ENCODE assay signal across 2 cellular contexts in the genomic region with DNA sequence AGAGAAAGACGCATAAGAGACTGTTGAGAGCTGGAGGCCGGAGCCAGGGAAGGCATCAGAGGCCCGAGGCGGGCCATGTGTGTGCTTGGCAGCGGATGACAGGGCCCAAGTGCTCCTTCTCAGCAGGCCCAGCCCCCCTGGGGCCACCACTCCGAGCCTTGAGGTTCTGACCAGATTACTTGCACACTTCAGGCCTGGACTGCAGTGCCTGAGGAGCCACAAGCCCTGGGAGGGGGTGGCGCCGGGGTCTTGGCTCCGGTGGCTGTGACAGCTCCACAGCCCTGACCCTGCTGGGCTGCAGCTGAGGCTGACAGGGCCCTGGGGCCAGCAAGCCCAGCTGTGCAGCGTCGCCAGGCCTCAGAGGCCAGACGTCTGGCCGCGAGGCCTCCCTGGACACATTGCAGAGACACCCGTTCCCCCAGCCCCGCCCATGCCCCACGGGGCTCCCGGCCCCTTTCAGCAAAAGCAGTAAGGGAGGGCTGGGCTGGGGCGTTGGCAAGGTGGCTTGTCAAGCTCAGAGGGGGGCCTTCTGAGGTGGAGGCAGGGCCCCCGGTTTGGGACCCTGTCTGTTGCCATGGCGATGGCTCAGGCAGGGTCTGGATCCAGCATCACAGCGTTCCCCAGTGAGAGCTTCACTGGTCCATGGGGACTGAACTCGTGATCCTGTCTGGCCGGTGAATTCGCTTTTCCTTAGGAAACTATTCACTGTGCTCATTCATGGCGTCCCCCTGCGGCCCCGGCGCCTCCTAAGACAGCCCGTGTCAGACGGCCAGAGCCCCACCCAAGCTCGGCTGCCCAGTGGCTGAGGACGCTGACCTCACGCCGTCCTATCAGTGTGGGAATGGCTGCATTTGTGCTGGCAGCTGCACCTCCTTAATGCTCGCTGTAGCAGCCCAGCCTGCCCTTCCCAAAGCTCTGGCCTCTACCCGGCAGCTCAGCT.
TF ChIP-seq lines count a peak whose summit lies in the region.

No MANE protein-coding gene starts in this region.

TF ChIP-seq in HEK293, 187 proteins besides CTCF, POLR2A, EP300 and RAD21:
- TF ChIP-seq ZNF223 (tag by site-specific recombination; IDR thresholded peaks at IDR 0.05) (no peak), ZIC2 (tag by site-specific recombination; IDR thresholded peaks at IDR 0.05) (peak; percentile 81)
- TF ChIP-seq, protein P1, sequence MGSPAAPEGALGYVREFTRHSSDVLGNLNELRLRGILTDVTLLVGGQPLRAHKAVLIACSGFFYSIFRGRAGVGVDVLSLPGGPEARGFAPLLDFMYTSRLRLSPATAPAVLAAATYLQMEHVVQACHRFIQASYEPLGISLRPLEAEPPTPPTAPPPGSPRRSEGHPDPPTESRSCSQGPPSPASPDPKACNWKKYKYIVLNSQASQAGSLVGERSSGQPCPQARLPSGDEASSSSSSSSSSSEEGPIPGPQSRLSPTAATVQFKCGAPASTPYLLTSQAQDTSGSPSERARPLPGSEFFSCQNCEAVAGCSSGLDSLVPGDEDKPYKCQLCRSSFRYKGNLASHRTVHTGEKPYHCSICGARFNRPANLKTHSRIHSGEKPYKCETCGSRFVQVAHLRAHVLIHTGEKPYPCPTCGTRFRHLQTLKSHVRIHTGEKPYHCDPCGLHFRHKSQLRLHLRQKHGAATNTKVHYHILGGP (tag by site-specific recombination; IDR thresholded peaks at IDR 0.05): no peak
- TF ChIP-seq, protein P2, sequence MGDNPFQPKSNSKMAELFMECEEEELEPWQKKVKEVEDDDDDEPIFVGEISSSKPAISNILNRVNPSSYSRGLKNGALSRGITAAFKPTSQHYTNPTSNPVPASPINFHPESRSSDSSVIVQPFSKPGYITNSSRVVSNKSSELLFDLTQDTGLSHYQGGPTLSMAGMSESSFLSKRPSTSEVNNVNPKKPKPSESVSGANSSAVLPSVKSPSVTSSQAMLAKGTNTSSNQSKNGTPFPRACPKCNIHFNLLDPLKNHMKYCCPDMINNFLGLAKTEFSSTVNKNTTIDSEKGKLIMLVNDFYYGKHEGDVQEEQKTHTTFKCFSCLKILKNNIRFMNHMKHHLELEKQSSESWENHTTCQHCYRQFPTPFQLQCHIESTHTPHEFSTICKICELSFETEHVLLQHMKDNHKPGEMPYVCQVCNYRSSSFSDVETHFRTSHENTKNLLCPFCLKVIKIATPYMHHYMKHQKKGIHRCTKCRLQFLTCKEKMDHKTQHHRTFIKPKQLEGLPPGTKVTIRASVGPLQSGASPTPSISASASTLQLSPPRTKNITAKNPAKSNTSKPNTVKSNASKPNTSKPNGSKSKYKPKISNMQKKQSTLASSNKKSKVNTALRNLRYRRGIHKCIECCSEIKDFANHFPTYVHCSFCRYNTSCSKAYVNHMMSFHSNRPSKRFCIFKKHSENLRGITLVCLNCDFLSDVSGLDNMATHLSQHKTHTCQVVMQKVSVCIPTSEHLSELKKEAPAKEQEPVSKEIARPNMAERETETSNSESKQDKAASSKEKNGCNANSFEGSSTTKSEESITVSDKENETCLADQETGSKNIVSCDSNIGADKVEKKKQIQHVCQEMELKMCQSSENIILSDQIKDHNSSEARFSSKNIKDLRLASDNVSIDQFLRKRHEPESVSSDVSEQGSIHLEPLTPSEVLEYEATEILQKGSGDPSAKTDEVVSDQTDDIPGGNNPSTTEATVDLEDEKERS (tag by site-specific recombination; IDR thresholded peaks at IDR 0.05): no peak

TF ChIP-seq in H1, 55 proteins besides CTCF, POLR2A, EP300 and RAD21:
- TF ChIP-seq SAP30 (IDR thresholded peaks at IDR 0.05; ENCODE audit: insufficient read depth, insufficient replicate concordance, low read length): no peak
- no peak for TF ChIP-seq RNF2 (IDR thresholded peaks at IDR 0.05; ENCODE audit: borderline replicate concordance, low read depth, low read length, missing control alignments, poor library complexity, severe bottlenecking)
- no peak for TF ChIP-seq KDM4A (IDR thresholded peaks at IDR 0.05; ENCODE audit: low read depth, low read length, severe bottlenecking)
- TF ChIP-seq, protein P3, sequence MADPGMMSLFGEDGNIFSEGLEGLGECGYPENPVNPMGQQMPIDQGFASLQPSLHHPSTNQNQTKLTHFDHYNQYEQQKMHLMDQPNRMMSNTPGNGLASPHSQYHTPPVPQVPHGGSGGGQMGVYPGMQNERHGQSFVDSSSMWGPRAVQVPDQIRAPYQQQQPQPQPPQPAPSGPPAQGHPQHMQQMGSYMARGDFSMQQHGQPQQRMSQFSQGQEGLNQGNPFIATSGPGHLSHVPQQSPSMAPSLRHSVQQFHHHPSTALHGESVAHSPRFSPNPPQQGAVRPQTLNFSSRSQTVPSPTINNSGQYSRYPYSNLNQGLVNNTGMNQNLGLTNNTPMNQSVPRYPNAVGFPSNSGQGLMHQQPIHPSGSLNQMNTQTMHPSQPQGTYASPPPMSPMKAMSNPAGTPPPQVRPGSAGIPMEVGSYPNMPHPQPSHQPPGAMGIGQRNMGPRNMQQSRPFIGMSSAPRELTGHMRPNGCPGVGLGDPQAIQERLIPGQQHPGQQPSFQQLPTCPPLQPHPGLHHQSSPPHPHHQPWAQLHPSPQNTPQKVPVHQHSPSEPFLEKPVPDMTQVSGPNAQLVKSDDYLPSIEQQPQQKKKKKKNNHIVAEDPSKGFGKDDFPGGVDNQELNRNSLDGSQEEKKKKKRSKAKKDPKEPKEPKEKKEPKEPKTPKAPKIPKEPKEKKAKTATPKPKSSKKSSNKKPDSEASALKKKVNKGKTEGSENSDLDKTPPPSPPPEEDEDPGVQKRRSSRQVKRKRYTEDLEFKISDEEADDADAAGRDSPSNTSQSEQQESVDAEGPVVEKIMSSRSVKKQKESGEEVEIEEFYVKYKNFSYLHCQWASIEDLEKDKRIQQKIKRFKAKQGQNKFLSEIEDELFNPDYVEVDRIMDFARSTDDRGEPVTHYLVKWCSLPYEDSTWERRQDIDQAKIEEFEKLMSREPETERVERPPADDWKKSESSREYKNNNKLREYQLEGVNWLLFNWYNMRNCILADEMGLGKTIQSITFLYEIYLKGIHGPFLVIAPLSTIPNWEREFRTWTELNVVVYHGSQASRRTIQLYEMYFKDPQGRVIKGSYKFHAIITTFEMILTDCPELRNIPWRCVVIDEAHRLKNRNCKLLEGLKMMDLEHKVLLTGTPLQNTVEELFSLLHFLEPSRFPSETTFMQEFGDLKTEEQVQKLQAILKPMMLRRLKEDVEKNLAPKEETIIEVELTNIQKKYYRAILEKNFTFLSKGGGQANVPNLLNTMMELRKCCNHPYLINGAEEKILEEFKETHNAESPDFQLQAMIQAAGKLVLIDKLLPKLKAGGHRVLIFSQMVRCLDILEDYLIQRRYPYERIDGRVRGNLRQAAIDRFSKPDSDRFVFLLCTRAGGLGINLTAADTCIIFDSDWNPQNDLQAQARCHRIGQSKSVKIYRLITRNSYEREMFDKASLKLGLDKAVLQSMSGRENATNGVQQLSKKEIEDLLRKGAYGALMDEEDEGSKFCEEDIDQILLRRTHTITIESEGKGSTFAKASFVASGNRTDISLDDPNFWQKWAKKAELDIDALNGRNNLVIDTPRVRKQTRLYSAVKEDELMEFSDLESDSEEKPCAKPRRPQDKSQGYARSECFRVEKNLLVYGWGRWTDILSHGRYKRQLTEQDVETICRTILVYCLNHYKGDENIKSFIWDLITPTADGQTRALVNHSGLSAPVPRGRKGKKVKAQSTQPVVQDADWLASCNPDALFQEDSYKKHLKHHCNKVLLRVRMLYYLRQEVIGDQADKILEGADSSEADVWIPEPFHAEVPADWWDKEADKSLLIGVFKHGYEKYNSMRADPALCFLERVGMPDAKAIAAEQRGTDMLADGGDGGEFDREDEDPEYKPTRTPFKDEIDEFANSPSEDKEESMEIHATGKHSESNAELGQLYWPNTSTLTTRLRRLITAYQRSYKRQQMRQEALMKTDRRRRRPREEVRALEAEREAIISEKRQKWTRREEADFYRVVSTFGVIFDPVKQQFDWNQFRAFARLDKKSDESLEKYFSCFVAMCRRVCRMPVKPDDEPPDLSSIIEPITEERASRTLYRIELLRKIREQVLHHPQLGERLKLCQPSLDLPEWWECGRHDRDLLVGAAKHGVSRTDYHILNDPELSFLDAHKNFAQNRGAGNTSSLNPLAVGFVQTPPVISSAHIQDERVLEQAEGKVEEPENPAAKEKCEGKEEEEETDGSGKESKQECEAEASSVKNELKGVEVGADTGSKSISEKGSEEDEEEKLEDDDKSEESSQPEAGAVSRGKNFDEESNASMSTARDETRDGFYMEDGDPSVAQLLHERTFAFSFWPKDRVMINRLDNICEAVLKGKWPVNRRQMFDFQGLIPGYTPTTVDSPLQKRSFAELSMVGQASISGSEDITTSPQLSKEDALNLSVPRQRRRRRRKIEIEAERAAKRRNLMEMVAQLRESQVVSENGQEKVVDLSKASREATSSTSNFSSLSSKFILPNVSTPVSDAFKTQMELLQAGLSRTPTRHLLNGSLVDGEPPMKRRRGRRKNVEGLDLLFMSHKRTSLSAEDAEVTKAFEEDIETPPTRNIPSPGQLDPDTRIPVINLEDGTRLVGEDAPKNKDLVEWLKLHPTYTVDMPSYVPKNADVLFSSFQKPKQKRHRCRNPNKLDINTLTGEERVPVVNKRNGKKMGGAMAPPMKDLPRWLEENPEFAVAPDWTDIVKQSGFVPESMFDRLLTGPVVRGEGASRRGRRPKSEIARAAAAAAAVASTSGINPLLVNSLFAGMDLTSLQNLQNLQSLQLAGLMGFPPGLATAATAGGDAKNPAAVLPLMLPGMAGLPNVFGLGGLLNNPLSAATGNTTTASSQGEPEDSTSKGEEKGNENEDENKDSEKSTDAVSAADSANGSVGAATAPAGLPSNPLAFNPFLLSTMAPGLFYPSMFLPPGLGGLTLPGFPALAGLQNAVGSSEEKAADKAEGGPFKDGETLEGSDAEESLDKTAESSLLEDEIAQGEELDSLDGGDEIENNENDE (IDR thresholded peaks at IDR 0.05; ENCODE audit: insufficient replicate concordance, low read length): no peak
- TF ChIP-seq GABPA (IDR thresholded peaks at IDR 0.05; ENCODE audit: borderline replicate concordance, insufficient read depth, low read length): no peak
- no peak for TF ChIP-seq KDM5A (IDR thresholded peaks at IDR 0.05; ENCODE audit: low read length)
- no peak for TF ChIP-seq BRCA1 (IDR thresholded peaks at IDR 0.05; ENCODE audit: low read depth, low read length)
- TF ChIP-seq, protein P4, sequence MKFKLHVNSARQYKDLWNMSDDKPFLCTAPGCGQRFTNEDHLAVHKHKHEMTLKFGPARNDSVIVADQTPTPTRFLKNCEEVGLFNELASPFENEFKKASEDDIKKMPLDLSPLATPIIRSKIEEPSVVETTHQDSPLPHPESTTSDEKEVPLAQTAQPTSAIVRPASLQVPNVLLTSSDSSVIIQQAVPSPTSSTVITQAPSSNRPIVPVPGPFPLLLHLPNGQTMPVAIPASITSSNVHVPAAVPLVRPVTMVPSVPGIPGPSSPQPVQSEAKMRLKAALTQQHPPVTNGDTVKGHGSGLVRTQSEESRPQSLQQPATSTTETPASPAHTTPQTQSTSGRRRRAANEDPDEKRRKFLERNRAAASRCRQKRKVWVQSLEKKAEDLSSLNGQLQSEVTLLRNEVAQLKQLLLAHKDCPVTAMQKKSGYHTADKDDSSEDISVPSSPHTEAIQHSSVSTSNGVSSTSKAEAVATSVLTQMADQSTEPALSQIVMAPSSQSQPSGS (IDR thresholded peaks at IDR 0.05; ENCODE audit: low read length): no peak
- TF ChIP-seq KDM1A (IDR thresholded peaks at IDR 0.05; ENCODE audit: borderline replicate concordance, low read length): no peak
